Comparison of ENCODE assay signal across 25 cellular contexts in genomic region chr6:54020311-54020710, GRCh38.
DNase-seq lines count a peak whose midpoint lies in the region; ATAC-seq, FAIRE-seq and TF ChIP-seq lines count a peak whose summit lies in the region.
"Had no signal": no experiment of that assay in that cellular context is flagged by ENCODE, and none has a peak within 500 bp of the region (broad histone marks: within the 10 kb centered on the region; RNA-seq: fewer than 3 reads in every experiment).

No MANE protein-coding gene starts in this region.

- TF ChIP-seq CTCF in bronchial epithelial cell (IDR thresholded peaks at IDR 0.05; ENCODE audit: insufficient read depth, low read length, severe bottlenecking) = no peak

- DNase-seq in EH (ENCODE audit: low read depth) = peak; percentile 22
- peak; percentile 19 for DNase-seq in bronchial epithelial cell (ENCODE audit: low read depth)
- no peak for DNase-seq in left lobe of liver (ENCODE audit: low spot score)
- no peak for DNase-seq in HuH-7.5 (ENCODE audit: low spot score)
- DNase-seq in NCI-H524 (lab: John Stamatoyannopoulos, UW) = no peak
- no peak for DNase-seq in T-helper 1 cell
- DNase-seq: activated CD4-positive, alpha-beta T cell treated with anti-CD3 and anti-CD28 coated beads, Interleukin-2, amount 50 U/mL, for 1 hour; activated naive CD4-positive, alpha-beta T cell treated with Interleukin-2 at 50 U/mL for 16 hours; activated T-cell treated with anti-CD3 and anti-CD28 coated beads for 4 hours; AML-193; COR-L47; GM23248; KG1; NCI-H1436; NCI-H524 treated with DMSO at 0.1 percent for 48 hours; nephron progenitor cell; stimulated activated naive CD8-positive, alpha-beta T cell treated with anti-CD3 and anti-CD28 coated beads, Interleukin-15, Interleukin-2, amounts not matched to agents 100 U/mL and 50 U/mL, for 24 hours; trophoblast cell had no signal

- no peak for FAIRE-seq in bronchial epithelial cell (lab: Jason Lieb, UNC)
- FAIRE-seq: colon, GM12892, TTC549 had no signal

- no peaks in the 10 kb centered on the region for H3K27me3 ChIP-seq in bronchial epithelial cell (ENCODE audit: control insufficient read depth, insufficient read depth, low read length)
- H3K27me3 ChIP-seq: ascending aorta, gastroesophageal sphincter had no signal

- H3K4me3 ChIP-seq in bronchial epithelial cell (ENCODE audit: low read depth, low read length) = no peak overlapping the region
- H3K4me3 ChIP-seq: ascending aorta, gastroesophageal sphincter, GM23248 had no signal

- ATAC-seq in HG03432 (IDR thresholded peaks at IDR 0.05; ENCODE audit: unreplicated experiment) = peak; percentile 39
- ATAC-seq in left lobe of liver = peak; percentile 67
- ATAC-seq in HG03354 (IDR thresholded peaks at IDR 0.05; ENCODE audit: poor library complexity, severe bottlenecking, unreplicated experiment) = no peak
- ATAC-seq: gastroesophageal sphincter; stimulated activated naive CD8-positive, alpha-beta T cell treated with anti-CD3 and anti-CD28 coated beads, Interleukin-15, Interleukin-2, amounts not matched to agents 100 U/mL and 50 U/mL, for 24 hours had no signal

- no peaks in the 10 kb centered on the region for H3K36me3 ChIP-seq in bronchial epithelial cell (ENCODE audit: control insufficient read depth, insufficient read depth, low read length)
- H3K36me3 ChIP-seq: ascending aorta, gastroesophageal sphincter had no signal

Comparison
In these comparisons a context has a peak if more than half of its experiments do, and no peak if none do; other contexts are left out.
1. DNase-seq: peak in EH (single experiment) and bronchial epithelial cell (single experiment); none in left lobe of liver (single experiment), HuH-7.5 (single experiment), NCI-H524 (0 of 2) and T-helper 1 cell (0 of 5).